12 cellular contexts compared by ENCODE assay signal in genomic region chr4:139763205-139763604, GRCh38.
DNase-seq lines count a peak whose midpoint lies in the region; ATAC-seq and TF ChIP-seq lines count a peak whose summit lies in the region.
"Had no signal": no experiment of that assay in that cellular context is flagged by ENCODE, and none has a peak within 500 bp of the region (broad histone marks: within the 10 kb centered on the region; RNA-seq: fewer than 3 reads in every experiment).

No MANE protein-coding gene starts in this region.

- TF ChIP-seq POLR2A in upper lobe of left lung (IDR thresholded peaks at IDR 0.05) = no peak

- peak overlapping the region; percentile 65 for H3K27ac Mint-ChIP-seq in mesothelial cell of epicardium
- H3K27ac Mint-ChIP-seq: activated CD8-positive, alpha-beta T cell treated with anti-CD3 and anti-CD28 coated beads, Interleukin-2, amount 10 ng/mL, durations not matched to agents 7 days and 5 days; activated naive CD8-positive, alpha-beta T cell treated with anti-CD3 and anti-CD28 coated beads, Interleukin-2, amount 10 ng/mL, durations not matched to agents 7 days and 5 days had no signal

- H3K4me3 Mint-ChIP-seq in mesothelial cell of epicardium = peak overlapping the region; percentile 17
- H3K4me3 Mint-ChIP-seq: activated CD8-positive, alpha-beta T cell treated with anti-CD3 and anti-CD28 coated beads, Interleukin-2, amount 10 ng/mL, durations not matched to agents 7 days and 5 days; activated naive CD8-positive, alpha-beta T cell treated with anti-CD3 and anti-CD28 coated beads, Interleukin-2, amount 10 ng/mL, durations not matched to agents 7 days and 5 days had no signal

- H3K27ac ChIP-seq in dorsolateral prefrontal cortex (peak overlapping the region in 56 of 59 donors; percentile 2 to 88 (median 71)), upper lobe of left lung (peak overlapping the region; percentile 62 to 81 (median 74))
- H3K27ac ChIP-seq: 22Rv1 had no signal

- WGBS in upper lobe of left lung, 2 donors = 18 to 40% methylated on average over 6 of the region's 6 CpGs

- ATAC-seq in upper lobe of left lung (ENCODE audit: low FRiP score in 2 of 2) (no peak), GM19455 (IDR thresholded peaks at IDR 0.05; ENCODE audit: unreplicated experiment) (no peak)
- ATAC-seq: activated CD8-positive, alpha-beta T cell treated with anti-CD3 and anti-CD28 coated beads, Interleukin-2, amount 10 ng/mL, durations not matched to agents 7 days and 5 days; GM12878 had no signal

- H3K27me3 Mint-ChIP-seq in mesothelial cell of epicardium (ENCODE audit: low read depth) = no peaks in the 10 kb centered on the region

- intact Hi-C loops in dorsolateral prefrontal cortex (cut with DNase I) = no loop called here

- no peak for TF ChIP-seq EP300 in upper lobe of left lung (IDR thresholded peaks at IDR 0.05)

- H3K4me1 Mint-ChIP-seq in mesothelial cell of epicardium = peaks cover 30% of the 10 kb centered on the region
- H3K4me1 Mint-ChIP-seq: activated naive CD8-positive, alpha-beta T cell treated with anti-CD3 and anti-CD28 coated beads, Interleukin-2, amount 10 ng/mL, durations not matched to agents 7 days and 5 days had no signal

- peaks cover 40 to 49% (median 44%) of the 10 kb centered on the region in 4 donors for H3K4me1 ChIP-seq in upper lobe of left lung

- DNase-seq in DMS 273 (lab: John Stamatoyannopoulos, UW; ENCODE audit: unreplicated experiment) = peak; percentile 71
- DNase-seq in DMS 273 treated with DMSO at 0.1 percent for 48 hours (lab: John Stamatoyannopoulos, UW) = no peak
- peak in 3 of 10 donors; percentile 46 to 60 (median 53) for DNase-seq in dorsolateral prefrontal cortex
- no peak for DNase-seq in mesothelial cell of epicardium (ENCODE audit: low spot score in 2 of 2, unreplicated experiment in 2 of 2)
- no peak for DNase-seq in upper lobe of left lung
- DNase-seq in DMS153 treated with DMSO at 0.1 percent for 48 hours (lab: John Stamatoyannopoulos, UW; ENCODE audit: unreplicated experiment) = no peak
- no peak for DNase-seq in NCI-H774 (lab: John Stamatoyannopoulos, UW)
- DNase-seq: activated CD8-positive, alpha-beta T cell treated with anti-CD3 and anti-CD28 coated beads, Interleukin-2, amount 10 ng/mL, durations not matched to agents 7 days and 5 days; activated naive CD8-positive, alpha-beta T cell treated with anti-CD3 and anti-CD28 coated beads, Interleukin-2, amount 10 ng/mL, durations not matched to agents 7 days and 5 days had no signal

- H3K27me3 ChIP-seq in dorsolateral prefrontal cortex (no peaks in the 10 kb centered on the region), upper lobe of left lung (no peaks in the 10 kb centered on the region)

- H3K9me3 Mint-ChIP-seq in mesothelial cell of epicardium = no peaks in the 10 kb centered on the region
- H3K9me3 Mint-ChIP-seq: activated naive CD8-positive, alpha-beta T cell treated with anti-CD3 and anti-CD28 coated beads, Interleukin-2, amount 10 ng/mL, durations not matched to agents 7 days and 5 days had no signal

- no peak for TF ChIP-seq CTCF in dorsolateral prefrontal cortex (IDR thresholded peaks at IDR 0.05 in 54 of 56, conservative IDR thresholded peaks at IDR 0.05 in 2 of 56; ENCODE audit: low read depth in 1 of 56, partially characterized antibody in 56 of 56)
- TF ChIP-seq CTCF in mesothelial cell of epicardium (IDR thresholded peaks at IDR 0.05; ENCODE audit: unreplicated experiment) = no peak
- TF ChIP-seq CTCF in upper lobe of left lung (IDR thresholded peaks at IDR 0.05) = no peak

- no peaks in the 10 kb centered on the region for H3K36me3 Mint-ChIP-seq in mesothelial cell of epicardium
- H3K36me3 Mint-ChIP-seq: activated naive CD8-positive, alpha-beta T cell treated with anti-CD3 and anti-CD28 coated beads, Interleukin-2, amount 10 ng/mL, durations not matched to agents 7 days and 5 days had no signal

- peak overlapping the region in 20 of 59 donors; percentile 0 to 41 (median 20) for H3K4me3 ChIP-seq in dorsolateral prefrontal cortex
- peak overlapping the region in 3 of 4 donors; percentile 5 to 33 (median 33) for H3K4me3 ChIP-seq in upper lobe of left lung
- H3K4me3 ChIP-seq: GM12878 had no signal

- no peaks in the 10 kb centered on the region for H3K9me3 ChIP-seq in upper lobe of left lung

- H3K36me3 ChIP-seq in upper lobe of left lung = no peaks in the 10 kb centered on the region
